13 cellular contexts compared by ENCODE assay signal in genomic region chr22:42716221-42716620, GRCh38. TPM values are rescaled to one million over a fixed set of nuclear protein-coding genes. Genes with fewer than 3 reads are reported as not detected.
A peak's percentile ranks its signal among the peaks of the same experiment; 100 is the strongest.
DNase-seq lines count a peak whose midpoint lies in the region; ATAC-seq, FAIRE-seq and TF ChIP-seq lines count a peak whose summit lies in the region.
"Had no signal": no experiment of that assay in that cellular context is flagged by ENCODE, and none has a peak within 500 bp of the region (broad histone marks: within the 10 kb centered on the region; RNA-seq: fewer than 3 reads in every experiment).

No MANE protein-coding gene starts in this region.

- H3K9ac ChIP-seq in astrocyte (ENCODE audit: low read length) (no peak overlapping the region), skeletal muscle tissue (ENCODE audit: low read depth in 1 of 3, low read length in 3 of 3) (peak overlapping the region in 1 of 3 donors; percentile 36)
- H3K9ac ChIP-seq: SK-N-SH had no signal

- H3K4me1 ChIP-seq in astrocyte (ENCODE audit: insufficient read depth, low read length) (peaks cover 6% of the 10 kb centered on the region), skeletal muscle tissue (ENCODE audit: control insufficient read depth in 3 of 3, insufficient read depth in 3 of 3, low read length in 3 of 3) (peaks cover 34 to 41% (median 37%) of the 10 kb centered on the region in 3 donors)

- no peak overlapping the region for H3K27ac ChIP-seq in astrocyte (ENCODE audit: low read depth, low read length)
- H3K27ac ChIP-seq in skeletal muscle tissue (ENCODE audit: low read depth, low read length): peak overlapping the region; percentile 62

- peaks cover 4% of the 10 kb centered on the region for H3K9me3 Mint-ChIP-seq in astrocyte (ENCODE audit: unreplicated experiment)
- H3K9me3 Mint-ChIP-seq: activated naive CD8-positive, alpha-beta T cell treated with anti-CD3 and anti-CD28 coated beads, Interleukin-2, amount 10 ng/mL, durations not matched to agents 7 days and 5 days; neural crest cell had no signal

- peaks cover 5% of the 10 kb centered on the region for H3K4me1 Mint-ChIP-seq in astrocyte (ENCODE audit: low read depth, unreplicated experiment)

- FAIRE-seq in astrocyte (lab: Jason Lieb, UNC): no peak

- no peak for TF ChIP-seq CTCF in astrocyte (IDR thresholded peaks at IDR 0.05; ENCODE audit: insufficient read depth, low read depth, low read length)

- no peak overlapping the region for H2AFZ ChIP-seq in astrocyte (ENCODE audit: low read depth, low read length)

- no peak overlapping the region for H3K4me3 Mint-ChIP-seq in astrocyte (ENCODE audit: unreplicated experiment)
- H3K4me3 Mint-ChIP-seq: activated naive CD8-positive, alpha-beta T cell treated with anti-CD3 and anti-CD28 coated beads, Interleukin-2, amount 10 ng/mL, durations not matched to agents 7 days and 5 days; neural crest cell had no signal

- peaks cover 18% of the 10 kb centered on the region for H4K20me1 ChIP-seq in astrocyte (ENCODE audit: insufficient read depth, low read length)

- no peak overlapping the region for H3K27ac Mint-ChIP-seq in astrocyte (ENCODE audit: unreplicated experiment)
- H3K27ac Mint-ChIP-seq: activated naive CD8-positive, alpha-beta T cell treated with anti-CD3 and anti-CD28 coated beads, Interleukin-2, amount 10 ng/mL, durations not matched to agents 7 days and 5 days had no signal

- H3K27me3 Mint-ChIP-seq in astrocyte (ENCODE audit: low read depth, unreplicated experiment): peaks cover 24% of the 10 kb centered on the region

- H3K9me3 ChIP-seq in astrocyte (ENCODE audit: insufficient read depth, low read depth, low read length): no peaks in the 10 kb centered on the region
- no peaks in the 10 kb centered on the region for H3K9me3 ChIP-seq in skeletal muscle tissue (ENCODE audit: control insufficient read depth in 3 of 3, low read length in 3 of 3)
- H3K9me3 ChIP-seq: SK-N-SH had no signal

- DNase-seq in astrocyte (ENCODE audit: low read depth) (peak; percentile 8), medulla oblongata (ENCODE audit: extremely low spot score) (no peak), NCI-H82 (lab: John Stamatoyannopoulos, UW) (no peak)
- DNase-seq: activated naive CD8-positive, alpha-beta T cell treated with anti-CD3 and anti-CD28 coated beads, Interleukin-2, amount 10 ng/mL, durations not matched to agents 7 days and 5 days; effector CD4-positive, alpha-beta T cell; NCI-H2029; SK-N-SH; stimulated activated CD4-positive, alpha-beta T cell treated with anti-CD3 and anti-CD28 coated beads, Interleukin-1b, Interleukin-23, amount 100 ng/mL, for 48 hours had no signal

- H3K4me3 ChIP-seq in astrocyte (ENCODE audit: insufficient read depth, low read depth, low read length): no peak overlapping the region
- H3K4me3 ChIP-seq in skeletal muscle tissue (ENCODE audit: low read length in 3 of 3): no peak overlapping the region

- H3K27me3 ChIP-seq in astrocyte (ENCODE audit: insufficient read depth, low read length): peaks cover 29% of the 10 kb centered on the region
- H3K27me3 ChIP-seq in skeletal muscle tissue (ENCODE audit: control insufficient read depth in 3 of 3, insufficient read depth in 3 of 3, low read length in 3 of 3): no peaks in the 10 kb centered on the region

- no peaks in the 10 kb centered on the region for H3K79me2 ChIP-seq in astrocyte (ENCODE audit: insufficient read depth, low read length)

- no peak overlapping the region for H3K4me2 ChIP-seq in astrocyte (ENCODE audit: low read length)
- H3K4me2 ChIP-seq: SK-N-SH had no signal

- H3K36me3 Mint-ChIP-seq in astrocyte (ENCODE audit: low read depth, unreplicated experiment): no peaks in the 10 kb centered on the region
- H3K36me3 Mint-ChIP-seq: activated naive CD8-positive, alpha-beta T cell treated with anti-CD3 and anti-CD28 coated beads, Interleukin-2, amount 10 ng/mL, durations not matched to agents 7 days and 5 days had no signal

- H3K36me3 ChIP-seq in astrocyte (ENCODE audit: insufficient read depth, low read length): no peaks in the 10 kb centered on the region
- peaks cover 0 to 2% (median 2%) of the 10 kb centered on the region in 3 donors for H3K36me3 ChIP-seq in skeletal muscle tissue (ENCODE audit: control insufficient read depth in 3 of 3, insufficient read depth in 3 of 3, low read length in 3 of 3)

- ATAC-seq in GM19324 (IDR thresholded peaks at IDR 0.05; ENCODE audit: low FRiP score, unreplicated experiment) (peak; percentile 18), HG02970 (IDR thresholded peaks at IDR 0.05; ENCODE audit: low FRiP score, unreplicated experiment) (peak; percentile 33), HG03521 (IDR thresholded peaks at IDR 0.05; ENCODE audit: unreplicated experiment) (no peak)

RNA-seq across cellular contexts. Expression of gene A4GALT, which starts 4.4 kb away (rescaled TPM):
- total RNA-seq in astrocyte (1.6 and 1.9 TPM in 2 replicates), skeletal muscle tissue (18.3 TPM)
- total RNA-seq: activated naive CD8-positive, alpha-beta T cell treated with anti-CD3 and anti-CD28 coated beads, Interleukin-2, amount 10 ng/mL, durations not matched to agents 7 days and 5 days had no signal
